1 cellular context compared by ENCODE assay signal in the genomic region with DNA sequence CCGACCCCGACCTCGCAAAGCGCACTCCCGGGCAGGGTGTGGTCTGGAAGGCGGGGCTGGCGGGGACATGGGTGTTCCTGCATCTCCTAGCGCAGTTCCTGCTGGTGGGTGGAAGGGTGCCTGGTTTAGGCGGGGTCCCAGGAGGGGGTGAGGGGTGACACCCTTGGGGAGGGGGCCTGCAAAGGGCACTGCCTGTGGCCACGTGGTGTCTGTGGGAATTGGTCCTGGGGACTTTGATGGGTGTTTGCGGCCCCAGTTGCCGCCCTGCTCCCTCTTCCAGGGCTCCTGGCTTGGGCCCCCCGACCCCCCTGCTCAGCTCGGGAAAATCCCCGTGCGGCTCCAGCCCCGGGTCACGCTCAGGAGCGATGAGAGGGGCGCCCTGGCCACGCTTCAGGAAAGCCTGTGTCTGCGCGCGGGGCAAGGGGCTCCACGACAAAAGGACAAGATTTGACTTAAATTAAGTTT.
TF ChIP-seq lines count a peak whose summit lies in the region.

No MANE protein-coding gene starts in this region.

TF ChIP-seq in H1, 55 proteins besides CTCF, POLR2A, EP300 and RAD21 (continued from another document):
- TF ChIP-seq, protein P1, sequence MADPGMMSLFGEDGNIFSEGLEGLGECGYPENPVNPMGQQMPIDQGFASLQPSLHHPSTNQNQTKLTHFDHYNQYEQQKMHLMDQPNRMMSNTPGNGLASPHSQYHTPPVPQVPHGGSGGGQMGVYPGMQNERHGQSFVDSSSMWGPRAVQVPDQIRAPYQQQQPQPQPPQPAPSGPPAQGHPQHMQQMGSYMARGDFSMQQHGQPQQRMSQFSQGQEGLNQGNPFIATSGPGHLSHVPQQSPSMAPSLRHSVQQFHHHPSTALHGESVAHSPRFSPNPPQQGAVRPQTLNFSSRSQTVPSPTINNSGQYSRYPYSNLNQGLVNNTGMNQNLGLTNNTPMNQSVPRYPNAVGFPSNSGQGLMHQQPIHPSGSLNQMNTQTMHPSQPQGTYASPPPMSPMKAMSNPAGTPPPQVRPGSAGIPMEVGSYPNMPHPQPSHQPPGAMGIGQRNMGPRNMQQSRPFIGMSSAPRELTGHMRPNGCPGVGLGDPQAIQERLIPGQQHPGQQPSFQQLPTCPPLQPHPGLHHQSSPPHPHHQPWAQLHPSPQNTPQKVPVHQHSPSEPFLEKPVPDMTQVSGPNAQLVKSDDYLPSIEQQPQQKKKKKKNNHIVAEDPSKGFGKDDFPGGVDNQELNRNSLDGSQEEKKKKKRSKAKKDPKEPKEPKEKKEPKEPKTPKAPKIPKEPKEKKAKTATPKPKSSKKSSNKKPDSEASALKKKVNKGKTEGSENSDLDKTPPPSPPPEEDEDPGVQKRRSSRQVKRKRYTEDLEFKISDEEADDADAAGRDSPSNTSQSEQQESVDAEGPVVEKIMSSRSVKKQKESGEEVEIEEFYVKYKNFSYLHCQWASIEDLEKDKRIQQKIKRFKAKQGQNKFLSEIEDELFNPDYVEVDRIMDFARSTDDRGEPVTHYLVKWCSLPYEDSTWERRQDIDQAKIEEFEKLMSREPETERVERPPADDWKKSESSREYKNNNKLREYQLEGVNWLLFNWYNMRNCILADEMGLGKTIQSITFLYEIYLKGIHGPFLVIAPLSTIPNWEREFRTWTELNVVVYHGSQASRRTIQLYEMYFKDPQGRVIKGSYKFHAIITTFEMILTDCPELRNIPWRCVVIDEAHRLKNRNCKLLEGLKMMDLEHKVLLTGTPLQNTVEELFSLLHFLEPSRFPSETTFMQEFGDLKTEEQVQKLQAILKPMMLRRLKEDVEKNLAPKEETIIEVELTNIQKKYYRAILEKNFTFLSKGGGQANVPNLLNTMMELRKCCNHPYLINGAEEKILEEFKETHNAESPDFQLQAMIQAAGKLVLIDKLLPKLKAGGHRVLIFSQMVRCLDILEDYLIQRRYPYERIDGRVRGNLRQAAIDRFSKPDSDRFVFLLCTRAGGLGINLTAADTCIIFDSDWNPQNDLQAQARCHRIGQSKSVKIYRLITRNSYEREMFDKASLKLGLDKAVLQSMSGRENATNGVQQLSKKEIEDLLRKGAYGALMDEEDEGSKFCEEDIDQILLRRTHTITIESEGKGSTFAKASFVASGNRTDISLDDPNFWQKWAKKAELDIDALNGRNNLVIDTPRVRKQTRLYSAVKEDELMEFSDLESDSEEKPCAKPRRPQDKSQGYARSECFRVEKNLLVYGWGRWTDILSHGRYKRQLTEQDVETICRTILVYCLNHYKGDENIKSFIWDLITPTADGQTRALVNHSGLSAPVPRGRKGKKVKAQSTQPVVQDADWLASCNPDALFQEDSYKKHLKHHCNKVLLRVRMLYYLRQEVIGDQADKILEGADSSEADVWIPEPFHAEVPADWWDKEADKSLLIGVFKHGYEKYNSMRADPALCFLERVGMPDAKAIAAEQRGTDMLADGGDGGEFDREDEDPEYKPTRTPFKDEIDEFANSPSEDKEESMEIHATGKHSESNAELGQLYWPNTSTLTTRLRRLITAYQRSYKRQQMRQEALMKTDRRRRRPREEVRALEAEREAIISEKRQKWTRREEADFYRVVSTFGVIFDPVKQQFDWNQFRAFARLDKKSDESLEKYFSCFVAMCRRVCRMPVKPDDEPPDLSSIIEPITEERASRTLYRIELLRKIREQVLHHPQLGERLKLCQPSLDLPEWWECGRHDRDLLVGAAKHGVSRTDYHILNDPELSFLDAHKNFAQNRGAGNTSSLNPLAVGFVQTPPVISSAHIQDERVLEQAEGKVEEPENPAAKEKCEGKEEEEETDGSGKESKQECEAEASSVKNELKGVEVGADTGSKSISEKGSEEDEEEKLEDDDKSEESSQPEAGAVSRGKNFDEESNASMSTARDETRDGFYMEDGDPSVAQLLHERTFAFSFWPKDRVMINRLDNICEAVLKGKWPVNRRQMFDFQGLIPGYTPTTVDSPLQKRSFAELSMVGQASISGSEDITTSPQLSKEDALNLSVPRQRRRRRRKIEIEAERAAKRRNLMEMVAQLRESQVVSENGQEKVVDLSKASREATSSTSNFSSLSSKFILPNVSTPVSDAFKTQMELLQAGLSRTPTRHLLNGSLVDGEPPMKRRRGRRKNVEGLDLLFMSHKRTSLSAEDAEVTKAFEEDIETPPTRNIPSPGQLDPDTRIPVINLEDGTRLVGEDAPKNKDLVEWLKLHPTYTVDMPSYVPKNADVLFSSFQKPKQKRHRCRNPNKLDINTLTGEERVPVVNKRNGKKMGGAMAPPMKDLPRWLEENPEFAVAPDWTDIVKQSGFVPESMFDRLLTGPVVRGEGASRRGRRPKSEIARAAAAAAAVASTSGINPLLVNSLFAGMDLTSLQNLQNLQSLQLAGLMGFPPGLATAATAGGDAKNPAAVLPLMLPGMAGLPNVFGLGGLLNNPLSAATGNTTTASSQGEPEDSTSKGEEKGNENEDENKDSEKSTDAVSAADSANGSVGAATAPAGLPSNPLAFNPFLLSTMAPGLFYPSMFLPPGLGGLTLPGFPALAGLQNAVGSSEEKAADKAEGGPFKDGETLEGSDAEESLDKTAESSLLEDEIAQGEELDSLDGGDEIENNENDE (IDR thresholded peaks at IDR 0.05; ENCODE audit: insufficient replicate concordance, low read length), result no peak
- TF ChIP-seq USF2 (IDR thresholded peaks at IDR 0.05; ENCODE audit: low read length), result no peak
- no peak for TF ChIP-seq EGR1 (IDR thresholded peaks at IDR 0.05; ENCODE audit: borderline replicate concordance, low read depth, low read length)
- TF ChIP-seq TEAD4 (IDR thresholded peaks at IDR 0.05; ENCODE audit: low read depth, low read length), result no peak
